8 cellular contexts compared by ENCODE assay signal in genomic region chrX:23061116-23061515, GRCh38.
"Had no signal": no experiment of that assay in that cellular context is flagged by ENCODE, and none has a peak within 500 bp of the region (broad histone marks: within the 10 kb centered on the region; RNA-seq: fewer than 3 reads in every experiment).

No MANE protein-coding gene starts in this region.

- H3K4me2 ChIP-seq: GM23338 had no signal

- H3K9me3 Mint-ChIP-seq: GM23338 had no signal

- H3K4me3 Mint-ChIP-seq: GM23338, H9 had no signal

- FAIRE-seq: H1, H54, HepG2, K562 had no signal

- H3K4me3 ChIP-seq: GM23338, K562 had no signal

- H2AFZ ChIP-seq: GM23338 had no signal

- DNase-seq: H9, HCEC 1CT, IMR-90 had no signal

- H3K27ac Mint-ChIP-seq: GM23338, H9 had no signal
